Comparison of ENCODE assay signal across 21 cellular contexts in the genomic region with DNA sequence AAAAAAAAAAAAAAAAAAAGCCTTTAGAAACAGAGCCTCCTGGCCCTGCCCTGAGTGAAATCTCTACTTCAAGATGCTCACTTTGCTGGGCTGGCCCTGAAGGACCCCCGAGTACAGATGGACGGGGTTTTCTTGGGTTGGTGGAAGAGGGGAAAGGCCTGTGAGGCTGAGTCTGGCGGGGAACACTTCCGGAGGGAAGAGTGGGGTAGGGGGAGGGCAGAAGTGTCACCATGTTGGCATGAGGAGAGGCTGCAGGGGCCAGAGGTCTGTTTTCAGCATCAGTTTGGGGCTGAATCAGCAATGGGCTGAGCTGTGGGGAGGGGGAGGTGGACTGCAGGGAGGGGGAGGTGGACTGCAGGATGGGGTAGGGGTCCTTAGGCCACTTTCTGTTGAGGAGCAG. TPM values are rescaled to one million over a fixed set of nuclear protein-coding genes. Genes with fewer than 3 reads are reported as not detected.
DNase-seq lines count a peak whose midpoint lies in the region; ATAC-seq, FAIRE-seq and TF ChIP-seq lines count a peak whose summit lies in the region.
"Had no signal": no experiment of that assay in that cellular context is flagged by ENCODE, and none has a peak within 500 bp of the region (broad histone marks: within the 10 kb centered on the region; RNA-seq: fewer than 3 reads in every experiment).

No MANE protein-coding gene starts in this region.

- no peaks in the 10 kb centered on the region for H3K4me1 ChIP-seq in body of pancreas
- no peaks in the 10 kb centered on the region for H3K4me1 ChIP-seq in esophagus muscularis mucosa
- H3K4me1 ChIP-seq: BE2C had no signal

- 72 to 81% methylated on average over 4 of the region's 4 CpGs for WGBS in body of pancreas, 2 donors
- 81% methylated on average over 4 of the region's 4 CpGs for WGBS in esophagus muscularis mucosa

- H3K27me3 ChIP-seq in H7 (ENCODE audit: control insufficient read depth, insufficient read depth, low read length) (no peaks in the 10 kb centered on the region), body of pancreas (no peaks in the 10 kb centered on the region), esophagus muscularis mucosa (no peaks in the 10 kb centered on the region)
- H3K27me3 ChIP-seq: BE2C, BLaER1 had no signal

- ATAC-seq in body of pancreas (no peak), GM21619 (IDR thresholded peaks at IDR 0.05; ENCODE audit: unreplicated experiment) (no peak)

- no peak for FAIRE-seq in D721Med (lab: Jason Lieb, UNC)
- FAIRE-seq: A204.1, G401.6, GM12891, GM19239 had no signal

- no peak overlapping the region for H3K27ac ChIP-seq in body of pancreas
- no peak overlapping the region for H3K27ac ChIP-seq in esophagus muscularis mucosa (replicated peaks in 1 of 4)
- H3K27ac ChIP-seq: BLaER1 had no signal

- TF ChIP-seq CTCF in D721Med (IDR thresholded peaks at IDR 0.05; ENCODE audit: insufficient read depth, missing control alignments) (no peak), body of pancreas (IDR thresholded peaks at IDR 0.05) (no peak), esophagus muscularis mucosa (IDR thresholded peaks at IDR 0.05) (no peak)

- no peak for TF ChIP-seq EP300 in esophagus muscularis mucosa (IDR thresholded peaks at IDR 0.05)

- no peaks in the 10 kb centered on the region for H3K9me3 ChIP-seq in body of pancreas
- no peaks in the 10 kb centered on the region for H3K9me3 ChIP-seq in esophagus muscularis mucosa
- H3K9me3 ChIP-seq: BE2C, BLaER1 had no signal

- H3K4me3 ChIP-seq in H7 (ENCODE audit: insufficient read depth, low read depth, low read length) (no peak overlapping the region), body of pancreas (no peak overlapping the region), esophagus muscularis mucosa (no peak overlapping the region)
- H3K4me3 ChIP-seq: BLaER1 had no signal

- DNase-seq in D721Med (ENCODE audit: insufficient read length, low spot score) = peak; percentile 16
- DNase-seq in H7 = peak; percentile 58
- DNase-seq in epidermal melanocyte (ENCODE audit: insufficient read length, low spot score) = peak; percentile 18
- no peak for DNase-seq in body of pancreas
- DNase-seq in esophagus muscularis mucosa (ENCODE audit: extremely low spot score) = no peak
- DNase-seq: 8988T; ACHN; BE2C; C1 segment of cervical spinal cord; CD4-positive, alpha-beta memory T cell; CD4-positive, CD25-positive, alpha-beta regulatory T cell; CD8-positive, alpha-beta memory T cell; COR-L47; DMS79 treated with DMSO at 0.1 percent for 48 hours; GF-D8 had no signal

- no peaks in the 10 kb centered on the region; the same call in 1 of the 2 replicates for H3K36me3 ChIP-seq in H7 (replicated peaks; ENCODE audit: control insufficient read depth, insufficient read depth, low read length)
- H3K36me3 ChIP-seq in body of pancreas (replicated peaks in 1 of 2; ENCODE audit: insufficient read depth in 1 of 2, low read depth in 2 of 2) = no peaks in the 10 kb centered on the region
- no peaks in the 10 kb centered on the region for H3K36me3 ChIP-seq in esophagus muscularis mucosa
- H3K36me3 ChIP-seq: BE2C, BLaER1 had no signal

- TF ChIP-seq POLR2A in body of pancreas (IDR thresholded peaks at IDR 0.05) (no peak), esophagus muscularis mucosa (IDR thresholded peaks at IDR 0.05; ENCODE audit: low read depth) (no peak)

- intact Hi-C loops in body of pancreas (cut with DNase I) = no loop called here
- intact Hi-C loops in esophagus muscularis mucosa (cut with DNase I) = no loop called here

RNA-seq across cellular contexts. Expression of gene RFLNA, which starts 15.3 kb away (rescaled TPM):
- 1.4 and 3.7 TPM in 2 replicates for total RNA-seq in H7 (2014; rRNA removed; shearing (Covaris generic))
- total RNA-seq in body of pancreas (under 1 TPM in 1 of 2 donors, not detected in 1; 0.26 TPM), esophagus muscularis mucosa (1 to 10 TPM in 3 of 4 donors, under 1 TPM in 1; 0.63 to 2.2 (median 1.3) TPM)
- total RNA-seq: CD4-positive, alpha-beta memory T cell; CD4-positive, CD25-positive, alpha-beta regulatory T cell; CD8-positive, alpha-beta memory T cell had no signal

Comparison
In these comparisons a context has a peak if more than half of its experiments do, and no peak if none do; other contexts are left out.
1. DNase-seq: peak in D721Med (single experiment), H7 (single experiment) and epidermal melanocyte (single experiment); none in body of pancreas (0 of 4) and esophagus muscularis mucosa (single experiment).